In the genomic region with DNA sequence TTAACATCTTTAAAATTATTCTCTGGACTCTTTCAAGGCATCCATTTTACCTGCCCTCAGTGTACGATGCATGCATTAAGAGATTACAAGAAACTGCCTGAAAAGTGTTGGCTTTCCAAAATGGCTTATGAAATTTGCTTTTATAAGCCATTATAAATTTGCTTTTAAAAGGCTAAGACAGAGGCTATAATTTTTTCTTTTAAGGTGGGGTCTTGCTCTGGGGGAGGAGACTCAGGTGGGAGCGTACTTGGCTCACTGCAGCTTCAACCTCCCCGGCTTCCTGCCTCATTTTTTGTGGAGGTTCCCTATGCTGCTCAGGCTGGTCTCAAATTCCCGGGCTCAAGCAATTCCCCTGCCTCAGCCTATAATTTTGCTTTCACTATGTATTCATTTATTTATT, we compare ENCODE assay signal across 22 cellular contexts.
"Had no signal": no experiment of that assay in that cellular context is flagged by ENCODE, and none has a peak within 500 bp of the region (broad histone marks: within the 10 kb centered on the region; RNA-seq: fewer than 3 reads in every experiment).

No MANE protein-coding gene starts in this region.

- H3K4me3 Mint-ChIP-seq: activated B cell treated with CpG ODN at 0.5 μM for 24 hours; activated naive CD8-positive, alpha-beta T cell treated with anti-CD3 and anti-CD28 coated beads, Interleukin-2, amount 10 ng/mL, durations not matched to agents 7 days and 5 days had no signal

- H3K27me3 ChIP-seq: gastroesophageal sphincter, thyroid gland, upper lobe of right lung had no signal

- H3K27ac ChIP-seq: epithelial cell of prostate, gastroesophageal sphincter, thyroid gland, upper lobe of right lung had no signal

- H3K4me1 ChIP-seq: thyroid gland had no signal

- ATAC-seq: gastroesophageal sphincter, left cardiac atrium, upper lobe of right lung had no signal

- H3K4me3 ChIP-seq: gastroesophageal sphincter, thyroid gland, upper lobe of right lung had no signal

- H3K27ac Mint-ChIP-seq: activated B cell treated with CpG ODN at 0.5 μM for 24 hours; activated naive CD8-positive, alpha-beta T cell treated with anti-CD3 and anti-CD28 coated beads, Interleukin-2, amount 10 ng/mL, durations not matched to agents 7 days and 5 days had no signal

- DNase-seq: activated B cell treated with CpG ODN at 0.5 μM for 24 hours; activated CD4-positive, alpha-beta T cell treated with anti-CD3 and anti-CD28 coated beads for 4 hours; activated CD4-positive, alpha-beta T cell treated with anti-CD3 and anti-CD28 coated beads, Interleukin-2, amount 50 U/mL, for 48 hours; activated gamma-delta T cell treated with Interleukin-2 at 50 U/mL for 16 hours; activated naive CD8-positive, alpha-beta T cell treated with anti-CD3 and anti-CD28 coated beads, Interleukin-2, amount 10 ng/mL, durations not matched to agents 7 days and 5 days; amygdala; cortex of kidney; head of caudate nucleus; hypothalamus; islet precursor cell; left cardiac atrium; mesendoderm; naive B cell; retina; stimulated activated CD4-positive, alpha-beta T cell treated with anti-CD3 and anti-CD28 coated beads, Interleukin-2, amount 100 ng/mL, for 48 hours; stimulated activated CD8-positive, alpha-beta memory T cell treated with anti-CD3 and anti-CD28 coated beads, Interleukin-4, amount 100 ng/mL, for 48 hours; stimulated activated naive CD4-positive, alpha-beta T cell; T1000; thyroid gland; upper lobe of right lung had no signal

- H3K9me3 ChIP-seq: gastroesophageal sphincter, thyroid gland, upper lobe of right lung had no signal

- H3K9me3 Mint-ChIP-seq: activated B cell treated with CpG ODN at 0.5 μM for 24 hours; activated naive CD8-positive, alpha-beta T cell treated with anti-CD3 and anti-CD28 coated beads, Interleukin-2, amount 10 ng/mL, durations not matched to agents 7 days and 5 days; naive B cell had no signal

- H3K27me3 Mint-ChIP-seq: activated B cell treated with CpG ODN at 0.5 μM for 24 hours; activated naive CD8-positive, alpha-beta T cell treated with anti-CD3 and anti-CD28 coated beads, Interleukin-2, amount 10 ng/mL, durations not matched to agents 7 days and 5 days; naive B cell had no signal
